21 cellular contexts compared by ENCODE assay signal in genomic region chr20:32150291-32150848, GRCh38.
"Had no signal": no experiment of that assay in that cellular context is flagged by ENCODE, and none has a peak within 500 bp of the region (broad histone marks: within the 10 kb centered on the region; RNA-seq: fewer than 3 reads in every experiment).

No MANE protein-coding gene starts in this region.

- H3K27ac Mint-ChIP-seq: activated T-helper 17 cell treated with anti-CD3 and anti-CD28 coated beads, Interleukin-2, amount 50 U/mL, for 72 hours; natural killer cell; WTC11 had no signal

- H3K9me3 Mint-ChIP-seq: activated T-helper 17 cell treated with anti-CD3 and anti-CD28 coated beads, Interleukin-2, amount 50 U/mL, for 72 hours; natural killer cell; WTC11 had no signal

- H3K4me1 Mint-ChIP-seq: WTC11 had no signal

- H3K4me3 ChIP-seq: body of pancreas, cardiac muscle cell, left lung, lung, psoas muscle, right atrium auricular region, testis, vagina had no signal

- DNase-seq: activated T-cell treated with anti-CD3 and anti-CD28 coated beads, Interleukin-2, amount 50 U/mL, for 1 hour; anterior cingulate cortex; body of pancreas; dermis blood vessel endothelial cell; effector CD8-positive, alpha-beta T cell; foreskin keratinocyte; left lung; midbrain; natural killer cell; psoas muscle; stimulated activated CD4-positive, alpha-beta T cell treated with anti-CD3 and anti-CD28 coated beads, Interleukin-1b, Interleukin-23, amount 100 ng/mL, for 48 hours; T-helper 1 cell; T-helper 9 cell; testis; trophoblast cell had no signal

- H3K4me1 ChIP-seq: foreskin keratinocyte had no signal

- H3K27me3 ChIP-seq: body of pancreas, cardiac muscle cell, foreskin keratinocyte, left lung, right atrium auricular region, testis, vagina had no signal

- H3K4me3 Mint-ChIP-seq: activated T-helper 17 cell treated with anti-CD3 and anti-CD28 coated beads, Interleukin-2, amount 50 U/mL, for 72 hours; natural killer cell; WTC11 had no signal

- ATAC-seq: activated T-helper 17 cell treated with anti-CD3 and anti-CD28 coated beads, Interleukin-2, amount 50 U/mL, for 72 hours; body of pancreas; foreskin keratinocyte; left lung; natural killer cell; psoas muscle; WTC11 had no signal

- H3K9me3 ChIP-seq: body of pancreas, left lung, psoas muscle, right atrium auricular region, testis, vagina had no signal

- H3K27me3 Mint-ChIP-seq: activated T-helper 17 cell treated with anti-CD3 and anti-CD28 coated beads, Interleukin-2, amount 50 U/mL, for 72 hours had no signal

- H3K27ac ChIP-seq: body of pancreas, cardiac muscle cell, foreskin keratinocyte, left lung, psoas muscle, right atrium auricular region, testis, vagina had no signal
